In the genomic region with DNA sequence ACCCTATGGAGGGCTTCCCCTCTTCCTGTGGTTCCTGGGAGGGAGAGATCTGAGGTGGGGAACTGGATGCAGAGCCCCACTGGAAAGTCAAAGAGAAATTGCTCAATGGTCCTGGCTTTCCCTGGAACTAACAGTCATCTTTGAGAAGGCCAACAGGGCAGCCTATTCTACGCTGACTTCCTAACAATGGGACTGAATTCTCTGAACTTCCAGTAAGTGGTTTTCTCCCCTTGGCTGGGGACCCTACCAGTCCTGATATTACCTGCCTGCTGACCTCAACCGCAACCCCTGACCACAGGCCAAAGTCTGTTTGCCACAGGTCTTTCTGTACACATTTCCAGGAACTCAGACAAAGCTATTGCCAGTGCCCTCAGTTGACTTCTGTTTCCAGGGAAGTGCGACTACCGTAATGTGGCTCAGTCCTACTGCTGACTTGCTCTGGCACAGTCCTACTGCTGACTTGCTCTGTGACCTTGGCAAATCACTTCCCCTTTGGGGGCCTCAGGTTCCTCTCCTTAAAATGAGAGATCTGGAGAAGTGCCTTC, we compare ENCODE assay signal across 1 cellular context.
TF ChIP-seq lines count a peak whose summit lies in the region.

No MANE protein-coding gene starts in this region.

TF ChIP-seq in HepG2, 621 proteins besides CTCF, POLR2A, EP300 and RAD21 (continued from another document and continues in another):
- TF ChIP-seq, protein P1, sequence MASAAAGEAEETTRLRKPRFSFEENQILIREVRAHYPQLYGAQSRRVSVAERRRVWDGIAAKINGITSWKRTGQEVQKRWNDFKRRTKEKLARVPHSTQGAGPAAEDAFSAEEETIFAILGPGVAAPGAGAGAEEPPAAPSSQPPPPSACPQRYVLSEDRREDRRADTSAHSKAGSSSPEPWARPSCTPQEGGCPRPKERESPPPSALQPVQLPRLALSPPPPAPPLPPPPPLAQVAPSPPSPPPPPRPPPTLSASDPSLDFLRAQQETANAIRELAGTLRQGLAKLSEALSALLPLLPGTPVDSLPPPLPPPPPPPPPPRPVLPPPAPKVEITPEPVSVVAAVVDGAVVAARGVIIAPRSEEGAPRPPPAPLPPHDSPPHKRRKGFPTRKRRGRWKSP (CRISPR knock-in tag; IDR thresholded peaks at IDR 0.05): peak; percentile 37; the same call in 1 of the 2 replicates
- TF ChIP-seq ZFP41 (CRISPR knock-in tag; IDR thresholded peaks at IDR 0.05; ENCODE audit: borderline replicate concordance) (no peak), SOX13 (IDR thresholded peaks at IDR 0.05) (peak; percentile 92), SOX13 (CRISPR knock-in tag; conservative IDR thresholded peaks at IDR 0.05 in 1 of 2, IDR thresholded peaks at IDR 0.05 in 1 of 2) (peak in 1 of 2 experiments; percentile 98; a peak in 2 of 4 replicates), WIZ (CRISPR knock-in tag; IDR thresholded peaks at IDR 0.05) (peak; percentile 43; the same call in 1 of the 2 replicates), YEATS4 (CRISPR knock-in tag; IDR thresholded peaks at IDR 0.05; ENCODE audit: borderline replicate concordance) (peak; percentile 57; the same call in 1 of the 2 replicates), ZC3H13 (CRISPR knock-in tag; IDR thresholded peaks at IDR 0.05) (no peak), ZNF615 (CRISPR knock-in tag; IDR thresholded peaks at IDR 0.05; ENCODE audit: borderline replicate concordance) (peak; percentile 37; the same call in 1 of the 2 replicates), ZNF550 (CRISPR knock-in tag; IDR thresholded peaks at IDR 0.05; ENCODE audit: borderline replicate concordance) (no peak), ZNF724P (CRISPR knock-in tag; IDR thresholded peaks at IDR 0.05; ENCODE audit: borderline replicate concordance) (peak; percentile 78; the same call in 1 of the 2 replicates), SNRNP70 (IDR thresholded peaks at IDR 0.05; ENCODE audit: low read depth, low read length) (no peak), ZNF20 (CRISPR knock-in tag; IDR thresholded peaks at IDR 0.05) (no peak), ETV6 (CRISPR knock-in tag; conservative IDR thresholded peaks at IDR 0.05) (no peak), ZNF816 (CRISPR knock-in tag; IDR thresholded peaks at IDR 0.05; ENCODE audit: borderline replicate concordance) (no peak; the same call in 1 of the 2 replicates), MAFG (CRISPR knock-in tag; IDR thresholded peaks at IDR 0.05) (no peak), ZNF17 (CRISPR knock-in tag; IDR thresholded peaks at IDR 0.05) (no peak), NR2F2 (IDR thresholded peaks at IDR 0.05; ENCODE audit: borderline replicate concordance, low read depth) (peak; percentile 97), PITX1 (CRISPR knock-in tag; IDR thresholded peaks at IDR 0.05) (peak; percentile 91), NFYB (CRISPR knock-in tag; IDR thresholded peaks at IDR 0.05) (no peak), ZNF652 (CRISPR knock-in tag; IDR thresholded peaks at IDR 0.05; ENCODE audit: borderline replicate concordance, low read depth) (0 out of 2 replicates have a peak, but pooled peaks have one; percentile 46), GPN1 (CRISPR knock-in tag; IDR thresholded peaks at IDR 0.05; ENCODE audit: borderline replicate concordance) (no peak), SPEN (CRISPR knock-in tag; IDR thresholded peaks at IDR 0.05; ENCODE audit: low read depth) (peak; percentile 61; the same call in 1 of the 2 replicates), DMAP1 (CRISPR knock-in tag; IDR thresholded peaks at IDR 0.05) (peak; percentile 50; the same call in 1 of the 2 replicates), MBD4 (IDR thresholded peaks at IDR 0.05; ENCODE audit: borderline replicate concordance, low read length) (no peak; the same call in 1 of the 2 replicates), CHD2 (IDR thresholded peaks at IDR 0.05; ENCODE audit: low read depth, low read length) (no peak), ZNF3 (CRISPR knock-in tag; IDR thresholded peaks at IDR 0.05) (no peak), KLF16 (CRISPR knock-in tag; IDR thresholded peaks at IDR 0.05) (peak in 1 of 2 experiments; percentile 91; a peak in 2 of 4 replicates), JUNB (CRISPR knock-in tag; IDR thresholded peaks at IDR 0.05; ENCODE audit: borderline replicate concordance) (peak; percentile 37; the same call in 1 of the 2 replicates), ZNF747 (CRISPR knock-in tag; IDR thresholded peaks at IDR 0.05; ENCODE audit: borderline replicate concordance) (peak; percentile 88), IKZF4 (CRISPR knock-in tag; IDR thresholded peaks at IDR 0.05; ENCODE audit: borderline replicate concordance, low read depth, not compliant biosample characterization) (no peak), HOXA3 (CRISPR knock-in tag; IDR thresholded peaks at IDR 0.05) (peak; percentile 94), HDAC6 (IDR thresholded peaks at IDR 0.05; ENCODE audit: low read depth, low read length) (no peak), ZNF121 (CRISPR knock-in tag; IDR thresholded peaks at IDR 0.05) (no peak), ZNF883 (CRISPR knock-in tag; IDR thresholded peaks at IDR 0.05; ENCODE audit: not compliant biosample characterization) (no peak), ZNF761 (CRISPR knock-in tag; conservative IDR thresholded peaks at IDR 0.05) (no peak), HNF4A (CRISPR knock-in tag; IDR thresholded peaks at IDR 0.05) (peak; percentile 99)
- TF ChIP-seq, protein P2, sequence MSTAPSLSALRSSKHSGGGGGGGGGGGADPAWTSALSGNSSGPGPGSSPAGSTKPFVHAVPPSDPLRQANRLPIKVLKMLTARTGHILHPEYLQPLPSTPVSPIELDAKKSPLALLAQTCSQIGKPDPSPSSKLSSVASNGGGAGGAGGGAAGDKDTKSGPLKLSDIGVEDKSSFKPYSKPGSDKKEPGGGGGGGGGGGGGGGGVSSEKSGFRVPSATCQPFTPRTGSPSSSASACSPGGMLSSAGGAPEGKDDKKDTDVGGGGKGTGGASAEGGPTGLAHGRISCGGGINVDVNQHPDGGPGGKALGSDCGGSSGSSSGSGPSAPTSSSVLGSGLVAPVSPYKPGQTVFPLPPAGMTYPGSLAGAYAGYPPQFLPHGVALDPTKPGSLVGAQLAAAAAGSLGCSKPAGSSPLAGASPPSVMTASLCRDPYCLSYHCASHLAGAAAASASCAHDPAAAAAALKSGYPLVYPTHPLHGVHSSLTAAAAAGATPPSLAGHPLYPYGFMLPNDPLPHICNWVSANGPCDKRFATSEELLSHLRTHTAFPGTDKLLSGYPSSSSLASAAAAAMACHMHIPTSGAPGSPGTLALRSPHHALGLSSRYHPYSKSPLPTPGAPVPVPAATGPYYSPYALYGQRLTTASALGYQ (CRISPR knock-in tag; IDR thresholded peaks at IDR 0.05): peak; percentile 91
- TF ChIP-seq, protein P3, sequence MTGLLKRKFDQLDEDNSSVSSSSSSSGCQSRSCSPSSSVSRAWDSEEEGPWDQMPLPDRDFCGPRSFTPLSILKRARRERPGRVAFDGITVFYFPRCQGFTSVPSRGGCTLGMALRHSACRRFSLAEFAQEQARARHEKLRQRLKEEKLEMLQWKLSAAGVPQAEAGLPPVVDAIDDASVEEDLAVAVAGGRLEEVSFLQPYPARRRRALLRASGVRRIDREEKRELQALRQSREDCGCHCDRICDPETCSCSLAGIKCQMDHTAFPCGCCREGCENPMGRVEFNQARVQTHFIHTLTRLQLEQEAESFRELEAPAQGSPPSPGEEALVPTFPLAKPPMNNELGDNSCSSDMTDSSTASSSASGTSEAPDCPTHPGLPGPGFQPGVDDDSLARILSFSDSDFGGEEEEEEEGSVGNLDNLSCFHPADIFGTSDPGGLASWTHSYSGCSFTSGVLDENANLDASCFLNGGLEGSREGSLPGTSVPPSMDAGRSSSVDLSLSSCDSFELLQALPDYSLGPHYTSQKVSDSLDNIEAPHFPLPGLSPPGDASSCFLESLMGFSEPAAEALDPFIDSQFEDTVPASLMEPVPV (CRISPR knock-in tag; IDR thresholded peaks at IDR 0.05): 0 out of 2 replicates have a peak, but pooled peaks have one; percentile 73
- TF ChIP-seq, protein P4, sequence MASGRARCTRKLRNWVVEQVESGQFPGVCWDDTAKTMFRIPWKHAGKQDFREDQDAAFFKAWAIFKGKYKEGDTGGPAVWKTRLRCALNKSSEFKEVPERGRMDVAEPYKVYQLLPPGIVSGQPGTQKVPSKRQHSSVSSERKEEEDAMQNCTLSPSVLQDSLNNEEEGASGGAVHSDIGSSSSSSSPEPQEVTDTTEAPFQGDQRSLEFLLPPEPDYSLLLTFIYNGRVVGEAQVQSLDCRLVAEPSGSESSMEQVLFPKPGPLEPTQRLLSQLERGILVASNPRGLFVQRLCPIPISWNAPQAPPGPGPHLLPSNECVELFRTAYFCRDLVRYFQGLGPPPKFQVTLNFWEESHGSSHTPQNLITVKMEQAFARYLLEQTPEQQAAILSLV (CRISPR knock-in tag; IDR thresholded peaks at IDR 0.05; ENCODE audit: borderline replicate concordance): no peak
- TF ChIP-seq, protein P5, sequence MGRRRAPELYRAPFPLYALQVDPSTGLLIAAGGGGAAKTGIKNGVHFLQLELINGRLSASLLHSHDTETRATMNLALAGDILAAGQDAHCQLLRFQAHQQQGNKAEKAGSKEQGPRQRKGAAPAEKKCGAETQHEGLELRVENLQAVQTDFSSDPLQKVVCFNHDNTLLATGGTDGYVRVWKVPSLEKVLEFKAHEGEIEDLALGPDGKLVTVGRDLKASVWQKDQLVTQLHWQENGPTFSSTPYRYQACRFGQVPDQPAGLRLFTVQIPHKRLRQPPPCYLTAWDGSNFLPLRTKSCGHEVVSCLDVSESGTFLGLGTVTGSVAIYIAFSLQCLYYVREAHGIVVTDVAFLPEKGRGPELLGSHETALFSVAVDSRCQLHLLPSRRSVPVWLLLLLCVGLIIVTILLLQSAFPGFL (CRISPR knock-in tag; IDR thresholded peaks at IDR 0.05): no peak
- TF ChIP-seq, protein P6, sequence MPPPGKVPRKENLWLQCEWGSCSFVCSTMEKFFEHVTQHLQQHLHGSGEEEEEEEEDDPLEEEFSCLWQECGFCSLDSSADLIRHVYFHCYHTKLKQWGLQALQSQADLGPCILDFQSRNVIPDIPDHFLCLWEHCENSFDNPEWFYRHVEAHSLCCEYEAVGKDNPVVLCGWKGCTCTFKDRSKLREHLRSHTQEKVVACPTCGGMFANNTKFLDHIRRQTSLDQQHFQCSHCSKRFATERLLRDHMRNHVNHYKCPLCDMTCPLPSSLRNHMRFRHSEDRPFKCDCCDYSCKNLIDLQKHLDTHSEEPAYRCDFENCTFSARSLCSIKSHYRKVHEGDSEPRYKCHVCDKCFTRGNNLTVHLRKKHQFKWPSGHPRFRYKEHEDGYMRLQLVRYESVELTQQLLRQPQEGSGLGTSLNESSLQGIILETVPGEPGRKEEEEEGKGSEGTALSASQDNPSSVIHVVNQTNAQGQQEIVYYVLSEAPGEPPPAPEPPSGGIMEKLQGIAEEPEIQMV (CRISPR knock-in tag; IDR thresholded peaks at IDR 0.05; ENCODE audit: low read depth): peak; percentile 20; the same call in 1 of the 2 replicates
- TF ChIP-seq, protein P7, sequence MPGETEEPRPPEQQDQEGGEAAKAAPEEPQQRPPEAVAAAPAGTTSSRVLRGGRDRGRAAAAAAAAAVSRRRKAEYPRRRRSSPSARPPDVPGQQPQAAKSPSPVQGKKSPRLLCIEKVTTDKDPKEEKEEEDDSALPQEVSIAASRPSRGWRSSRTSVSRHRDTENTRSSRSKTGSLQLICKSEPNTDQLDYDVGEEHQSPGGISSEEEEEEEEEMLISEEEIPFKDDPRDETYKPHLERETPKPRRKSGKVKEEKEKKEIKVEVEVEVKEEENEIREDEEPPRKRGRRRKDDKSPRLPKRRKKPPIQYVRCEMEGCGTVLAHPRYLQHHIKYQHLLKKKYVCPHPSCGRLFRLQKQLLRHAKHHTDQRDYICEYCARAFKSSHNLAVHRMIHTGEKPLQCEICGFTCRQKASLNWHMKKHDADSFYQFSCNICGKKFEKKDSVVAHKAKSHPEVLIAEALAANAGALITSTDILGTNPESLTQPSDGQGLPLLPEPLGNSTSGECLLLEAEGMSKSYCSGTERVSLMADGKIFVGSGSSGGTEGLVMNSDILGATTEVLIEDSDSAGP (CRISPR knock-in tag; IDR thresholded peaks at IDR 0.05; ENCODE audit: borderline replicate concordance): peak; percentile 74; the same call in 1 of the 2 replicates
- TF ChIP-seq, protein P8, sequence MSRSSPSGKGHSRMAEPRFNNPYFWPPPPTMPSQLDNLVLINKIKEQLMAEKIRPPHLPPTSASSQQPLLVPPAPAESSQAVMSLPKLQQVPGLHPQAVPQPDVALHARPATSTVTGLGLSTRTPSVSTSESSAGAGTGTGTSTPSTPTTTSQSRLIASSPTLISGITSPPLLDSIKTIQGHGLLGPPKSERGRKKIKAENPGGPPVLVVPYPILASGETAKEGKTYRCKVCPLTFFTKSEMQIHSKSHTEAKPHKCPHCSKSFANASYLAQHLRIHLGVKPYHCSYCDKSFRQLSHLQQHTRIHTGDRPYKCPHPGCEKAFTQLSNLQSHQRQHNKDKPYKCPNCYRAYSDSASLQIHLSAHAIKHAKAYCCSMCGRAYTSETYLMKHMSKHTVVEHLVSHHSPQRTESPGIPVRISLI (CRISPR knock-in tag; IDR thresholded peaks at IDR 0.05; ENCODE audit: borderline replicate concordance): peak; percentile 86
- TF ChIP-seq, protein P9, sequence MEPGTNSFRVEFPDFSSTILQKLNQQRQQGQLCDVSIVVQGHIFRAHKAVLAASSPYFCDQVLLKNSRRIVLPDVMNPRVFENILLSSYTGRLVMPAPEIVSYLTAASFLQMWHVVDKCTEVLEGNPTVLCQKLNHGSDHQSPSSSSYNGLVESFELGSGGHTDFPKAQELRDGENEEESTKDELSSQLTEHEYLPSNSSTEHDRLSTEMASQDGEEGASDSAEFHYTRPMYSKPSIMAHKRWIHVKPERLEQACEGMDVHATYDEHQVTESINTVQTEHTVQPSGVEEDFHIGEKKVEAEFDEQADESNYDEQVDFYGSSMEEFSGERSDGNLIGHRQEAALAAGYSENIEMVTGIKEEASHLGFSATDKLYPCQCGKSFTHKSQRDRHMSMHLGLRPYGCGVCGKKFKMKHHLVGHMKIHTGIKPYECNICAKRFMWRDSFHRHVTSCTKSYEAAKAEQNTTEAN (CRISPR knock-in tag; conservative IDR thresholded peaks at IDR 0.05): peak; percentile 88
- TF ChIP-seq, protein P10, sequence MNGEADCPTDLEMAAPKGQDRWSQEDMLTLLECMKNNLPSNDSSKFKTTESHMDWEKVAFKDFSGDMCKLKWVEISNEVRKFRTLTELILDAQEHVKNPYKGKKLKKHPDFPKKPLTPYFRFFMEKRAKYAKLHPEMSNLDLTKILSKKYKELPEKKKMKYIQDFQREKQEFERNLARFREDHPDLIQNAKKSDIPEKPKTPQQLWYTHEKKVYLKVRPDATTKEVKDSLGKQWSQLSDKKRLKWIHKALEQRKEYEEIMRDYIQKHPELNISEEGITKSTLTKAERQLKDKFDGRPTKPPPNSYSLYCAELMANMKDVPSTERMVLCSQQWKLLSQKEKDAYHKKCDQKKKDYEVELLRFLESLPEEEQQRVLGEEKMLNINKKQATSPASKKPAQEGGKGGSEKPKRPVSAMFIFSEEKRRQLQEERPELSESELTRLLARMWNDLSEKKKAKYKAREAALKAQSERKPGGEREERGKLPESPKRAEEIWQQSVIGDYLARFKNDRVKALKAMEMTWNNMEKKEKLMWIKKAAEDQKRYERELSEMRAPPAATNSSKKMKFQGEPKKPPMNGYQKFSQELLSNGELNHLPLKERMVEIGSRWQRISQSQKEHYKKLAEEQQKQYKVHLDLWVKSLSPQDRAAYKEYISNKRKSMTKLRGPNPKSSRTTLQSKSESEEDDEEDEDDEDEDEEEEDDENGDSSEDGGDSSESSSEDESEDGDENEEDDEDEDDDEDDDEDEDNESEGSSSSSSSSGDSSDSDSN (CRISPR knock-in tag; IDR thresholded peaks at IDR 0.05): no peak; the same call in 1 of the 2 replicates
- TF ChIP-seq, protein P11, sequence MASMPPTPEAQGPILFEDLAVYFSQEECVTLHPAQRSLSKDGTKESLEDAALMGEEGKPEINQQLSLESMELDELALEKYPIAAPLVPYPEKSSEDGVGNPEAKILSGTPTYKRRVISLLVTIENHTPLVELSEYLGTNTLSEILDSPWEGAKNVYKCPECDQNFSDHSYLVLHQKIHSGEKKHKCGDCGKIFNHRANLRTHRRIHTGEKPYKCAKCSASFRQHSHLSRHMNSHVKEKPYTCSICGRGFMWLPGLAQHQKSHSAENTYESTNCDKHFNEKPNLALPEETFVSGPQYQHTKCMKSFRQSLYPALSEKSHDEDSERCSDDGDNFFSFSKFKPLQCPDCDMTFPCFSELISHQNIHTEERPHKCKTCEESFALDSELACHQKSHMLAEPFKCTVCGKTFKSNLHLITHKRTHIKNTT (CRISPR knock-in tag; IDR thresholded peaks at IDR 0.05): no peak
